1 cellular context compared by ENCODE assay signal in genomic region chr22:25081409-25081824, GRCh38.
A peak's percentile ranks its signal among the peaks of the same experiment; 100 is the strongest.
TF ChIP-seq lines count a peak whose summit lies in the region.

No MANE protein-coding gene starts in this region.

TF ChIP-seq in K562, 482 proteins besides CTCF, POLR2A, EP300 and RAD21 (continued from another document):
- TF ChIP-seq PRDM10 (IDR thresholded peaks at IDR 0.05; ENCODE audit: partially characterized antibody) (no peak), SNRNP70 (optimal IDR thresholded peaks at IDR 0.05; ENCODE audit: low read depth, low read length) (no peak), MYC (IDR thresholded peaks at IDR 0.05; ENCODE audit: low read depth, low read length) (no peak), MYC (CRISPR knock-in tag; IDR thresholded peaks at IDR 0.05; ENCODE audit: borderline replicate concordance, low read depth) (no peak), NFRKB (IDR thresholded peaks at IDR 0.05; ENCODE audit: low read depth) (no peak), ZNF384 (IDR thresholded peaks at IDR 0.05; ENCODE audit: low read depth, low read length) (peak; percentile 88), TRIM28 (IDR thresholded peaks at IDR 0.05) (no peak), C11orf30 (IDR thresholded peaks at IDR 0.05; ENCODE audit: low read depth) (no peak), ZNF785 (CRISPR knock-in tag; IDR thresholded peaks at IDR 0.05) (no peak), LCOR (CRISPR knock-in tag; IDR thresholded peaks at IDR 0.05) (no peak), SMC3 (conservative IDR thresholded peaks at IDR 0.05; ENCODE audit: insufficient read depth, low read depth, low read length) (0 out of 2 replicates have a peak, but pooled peaks have one; percentile 16), TEAD4 (IDR thresholded peaks at IDR 0.05; ENCODE audit: low read length) (no peak), TEAD4 (CRISPR knock-in tag; IDR thresholded peaks at IDR 0.05; ENCODE audit: borderline replicate concordance) (no peak), ESRRB (CRISPR knock-in tag; IDR thresholded peaks at IDR 0.05; ENCODE audit: borderline replicate concordance) (no peak), MEF2A (IDR thresholded peaks at IDR 0.05; ENCODE audit: control insufficient read depth, low read depth, low read length) (no peak), CC2D1A (IDR thresholded peaks at IDR 0.05) (no peak), BMI1 (IDR thresholded peaks at IDR 0.05; ENCODE audit: low read length) (no peak), GTF2A2 (tag; IDR thresholded peaks at IDR 0.05) (no peak), L3MBTL2 (IDR thresholded peaks at IDR 0.05) (peak; percentile 73), ZKSCAN1 (IDR thresholded peaks at IDR 0.05; ENCODE audit: low read depth, low read length) (peak; percentile 95), E2F6 (IDR thresholded peaks at IDR 0.05; ENCODE audit: borderline replicate concordance in 1 of 2, extremely low read depth in 1 of 2, insufficient read depth in 1 of 2, insufficient read length in 1 of 2, low read depth in 1 of 2, low read length in 1 of 2, poor library complexity in 1 of 2, severe bottlenecking in 1 of 2) (peak in 1 of 2 experiments; percentile 56), NR3C1 (CRISPR knock-in tag; IDR thresholded peaks at IDR 0.05) (no peak), CREBBP (IDR thresholded peaks at IDR 0.05; ENCODE audit: low read depth, low read length) (no peak), ZNF780A (CRISPR knock-in tag; IDR thresholded peaks at IDR 0.05) (no peak), ZNF592 (IDR thresholded peaks at IDR 0.05) (no peak), BHLHE40 (IDR thresholded peaks at IDR 0.05; ENCODE audit: low read length) (peak; percentile 81), TARDBP (IDR thresholded peaks at IDR 0.05) (no peak), TBL1XR1 (IDR thresholded peaks at IDR 0.05; ENCODE audit: low read length in 2 of 2) (no peak), KAT8 (IDR thresholded peaks at IDR 0.05; ENCODE audit: low read depth) (no peak)
- TF ChIP-seq, protein P1, sequence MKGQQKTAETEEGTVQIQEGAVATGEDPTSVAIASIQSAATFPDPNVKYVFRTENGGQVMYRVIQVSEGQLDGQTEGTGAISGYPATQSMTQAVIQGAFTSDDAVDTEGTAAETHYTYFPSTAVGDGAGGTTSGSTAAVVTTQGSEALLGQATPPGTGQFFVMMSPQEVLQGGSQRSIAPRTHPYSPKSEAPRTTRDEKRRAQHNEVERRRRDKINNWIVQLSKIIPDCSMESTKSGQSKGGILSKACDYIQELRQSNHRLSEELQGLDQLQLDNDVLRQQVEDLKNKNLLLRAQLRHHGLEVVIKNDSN (CRISPR knock-in tag; IDR thresholded peaks at IDR 0.05) = no peak
- TF ChIP-seq, protein P2, sequence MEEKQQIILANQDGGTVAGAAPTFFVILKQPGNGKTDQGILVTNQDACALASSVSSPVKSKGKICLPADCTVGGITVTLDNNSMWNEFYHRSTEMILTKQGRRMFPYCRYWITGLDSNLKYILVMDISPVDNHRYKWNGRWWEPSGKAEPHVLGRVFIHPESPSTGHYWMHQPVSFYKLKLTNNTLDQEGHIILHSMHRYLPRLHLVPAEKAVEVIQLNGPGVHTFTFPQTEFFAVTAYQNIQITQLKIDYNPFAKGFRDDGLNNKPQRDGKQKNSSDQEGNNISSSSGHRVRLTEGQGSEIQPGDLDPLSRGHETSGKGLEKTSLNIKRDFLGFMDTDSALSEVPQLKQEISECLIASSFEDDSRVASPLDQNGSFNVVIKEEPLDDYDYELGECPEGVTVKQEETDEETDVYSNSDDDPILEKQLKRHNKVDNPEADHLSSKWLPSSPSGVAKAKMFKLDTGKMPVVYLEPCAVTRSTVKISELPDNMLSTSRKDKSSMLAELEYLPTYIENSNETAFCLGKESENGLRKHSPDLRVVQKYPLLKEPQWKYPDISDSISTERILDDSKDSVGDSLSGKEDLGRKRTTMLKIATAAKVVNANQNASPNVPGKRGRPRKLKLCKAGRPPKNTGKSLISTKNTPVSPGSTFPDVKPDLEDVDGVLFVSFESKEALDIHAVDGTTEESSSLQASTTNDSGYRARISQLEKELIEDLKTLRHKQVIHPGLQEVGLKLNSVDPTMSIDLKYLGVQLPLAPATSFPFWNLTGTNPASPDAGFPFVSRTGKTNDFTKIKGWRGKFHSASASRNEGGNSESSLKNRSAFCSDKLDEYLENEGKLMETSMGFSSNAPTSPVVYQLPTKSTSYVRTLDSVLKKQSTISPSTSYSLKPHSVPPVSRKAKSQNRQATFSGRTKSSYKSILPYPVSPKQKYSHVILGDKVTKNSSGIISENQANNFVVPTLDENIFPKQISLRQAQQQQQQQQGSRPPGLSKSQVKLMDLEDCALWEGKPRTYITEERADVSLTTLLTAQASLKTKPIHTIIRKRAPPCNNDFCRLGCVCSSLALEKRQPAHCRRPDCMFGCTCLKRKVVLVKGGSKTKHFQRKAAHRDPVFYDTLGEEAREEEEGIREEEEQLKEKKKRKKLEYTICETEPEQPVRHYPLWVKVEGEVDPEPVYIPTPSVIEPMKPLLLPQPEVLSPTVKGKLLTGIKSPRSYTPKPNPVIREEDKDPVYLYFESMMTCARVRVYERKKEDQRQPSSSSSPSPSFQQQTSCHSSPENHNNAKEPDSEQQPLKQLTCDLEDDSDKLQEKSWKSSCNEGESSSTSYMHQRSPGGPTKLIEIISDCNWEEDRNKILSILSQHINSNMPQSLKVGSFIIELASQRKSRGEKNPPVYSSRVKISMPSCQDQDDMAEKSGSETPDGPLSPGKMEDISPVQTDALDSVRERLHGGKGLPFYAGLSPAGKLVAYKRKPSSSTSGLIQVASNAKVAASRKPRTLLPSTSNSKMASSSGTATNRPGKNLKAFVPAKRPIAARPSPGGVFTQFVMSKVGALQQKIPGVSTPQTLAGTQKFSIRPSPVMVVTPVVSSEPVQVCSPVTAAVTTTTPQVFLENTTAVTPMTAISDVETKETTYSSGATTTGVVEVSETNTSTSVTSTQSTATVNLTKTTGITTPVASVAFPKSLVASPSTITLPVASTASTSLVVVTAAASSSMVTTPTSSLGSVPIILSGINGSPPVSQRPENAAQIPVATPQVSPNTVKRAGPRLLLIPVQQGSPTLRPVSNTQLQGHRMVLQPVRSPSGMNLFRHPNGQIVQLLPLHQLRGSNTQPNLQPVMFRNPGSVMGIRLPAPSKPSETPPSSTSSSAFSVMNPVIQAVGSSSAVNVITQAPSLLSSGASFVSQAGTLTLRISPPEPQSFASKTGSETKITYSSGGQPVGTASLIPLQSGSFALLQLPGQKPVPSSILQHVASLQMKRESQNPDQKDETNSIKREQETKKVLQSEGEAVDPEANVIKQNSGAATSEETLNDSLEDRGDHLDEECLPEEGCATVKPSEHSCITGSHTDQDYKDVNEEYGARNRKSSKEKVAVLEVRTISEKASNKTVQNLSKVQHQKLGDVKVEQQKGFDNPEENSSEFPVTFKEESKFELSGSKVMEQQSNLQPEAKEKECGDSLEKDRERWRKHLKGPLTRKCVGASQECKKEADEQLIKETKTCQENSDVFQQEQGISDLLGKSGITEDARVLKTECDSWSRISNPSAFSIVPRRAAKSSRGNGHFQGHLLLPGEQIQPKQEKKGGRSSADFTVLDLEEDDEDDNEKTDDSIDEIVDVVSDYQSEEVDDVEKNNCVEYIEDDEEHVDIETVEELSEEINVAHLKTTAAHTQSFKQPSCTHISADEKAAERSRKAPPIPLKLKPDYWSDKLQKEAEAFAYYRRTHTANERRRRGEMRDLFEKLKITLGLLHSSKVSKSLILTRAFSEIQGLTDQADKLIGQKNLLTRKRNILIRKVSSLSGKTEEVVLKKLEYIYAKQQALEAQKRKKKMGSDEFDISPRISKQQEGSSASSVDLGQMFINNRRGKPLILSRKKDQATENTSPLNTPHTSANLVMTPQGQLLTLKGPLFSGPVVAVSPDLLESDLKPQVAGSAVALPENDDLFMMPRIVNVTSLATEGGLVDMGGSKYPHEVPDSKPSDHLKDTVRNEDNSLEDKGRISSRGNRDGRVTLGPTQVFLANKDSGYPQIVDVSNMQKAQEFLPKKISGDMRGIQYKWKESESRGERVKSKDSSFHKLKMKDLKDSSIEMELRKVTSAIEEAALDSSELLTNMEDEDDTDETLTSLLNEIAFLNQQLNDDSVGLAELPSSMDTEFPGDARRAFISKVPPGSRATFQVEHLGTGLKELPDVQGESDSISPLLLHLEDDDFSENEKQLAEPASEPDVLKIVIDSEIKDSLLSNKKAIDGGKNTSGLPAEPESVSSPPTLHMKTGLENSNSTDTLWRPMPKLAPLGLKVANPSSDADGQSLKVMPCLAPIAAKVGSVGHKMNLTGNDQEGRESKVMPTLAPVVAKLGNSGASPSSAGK (IDR thresholded peaks at IDR 0.05) = peak; percentile 32; the same call in 1 of the 2 replicates
